Comparison of ENCODE assay signal across 8 cellular contexts in the genomic region with DNA sequence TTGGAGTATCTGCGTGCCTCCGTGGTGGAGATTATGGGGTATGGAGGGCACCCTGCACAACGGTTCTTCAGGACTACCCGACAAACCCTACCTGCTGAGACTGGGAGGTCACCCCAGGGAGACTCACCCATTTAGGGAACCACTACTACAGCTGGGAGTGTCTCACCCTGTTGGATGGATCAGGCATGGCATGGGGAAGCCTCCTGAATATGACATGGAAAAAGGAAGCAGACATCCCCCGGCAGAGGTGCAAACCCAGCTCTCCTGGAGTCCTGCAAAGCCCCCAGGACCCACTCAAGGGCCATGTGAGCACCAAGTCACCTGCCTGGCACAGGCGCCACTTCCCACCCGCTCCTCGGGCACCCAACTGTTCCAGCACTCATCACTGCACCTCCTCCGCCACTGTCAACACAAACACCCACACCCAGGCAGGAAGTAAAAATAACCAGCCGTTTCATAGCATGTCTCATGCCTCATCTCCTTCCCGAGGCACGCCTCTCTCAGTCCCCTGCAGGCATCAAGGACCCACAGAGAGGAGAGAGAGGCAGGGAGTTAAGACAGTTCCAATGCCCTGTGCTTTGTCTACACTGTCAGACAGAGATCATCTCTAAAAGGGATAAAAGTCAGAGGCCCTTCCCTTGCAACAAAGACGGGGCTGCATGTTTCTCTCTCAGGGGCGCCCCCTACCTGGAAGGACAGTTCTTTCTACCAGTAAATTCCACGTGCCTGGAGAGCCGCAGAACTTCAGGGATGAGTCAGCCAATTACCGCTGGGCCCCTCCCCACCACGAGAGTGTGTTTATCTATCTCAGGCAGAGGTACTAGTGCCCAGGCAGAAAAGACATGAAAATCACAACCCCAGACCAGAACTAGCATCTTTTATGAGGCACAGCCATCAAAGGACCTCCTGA.
DNase-seq lines count a peak whose midpoint lies in the region; ATAC-seq and TF ChIP-seq lines count a peak whose summit lies in the region.

No MANE protein-coding gene starts in this region.

- H4K8ac ChIP-seq in mesendoderm (ENCODE audit: low read depth, low read length) = no peak overlapping the region

- H3K4me1 ChIP-seq in cardiac muscle cell (ENCODE audit: low read depth) (no peaks in the 10 kb centered on the region), mesendoderm (ENCODE audit: control insufficient read depth, low read depth, low read length) (peaks cover 13% of the 10 kb centered on the region), suprapubic skin (peaks cover 37% of the 10 kb centered on the region)

- WGBS in mesendoderm (ENCODE audit: extremely low coverage, insufficient coverage, low lambda C conversion rate) = no CpG with 5 or more reads among the region's 18 CpGs
- WGBS in suprapubic skin = 38% methylated on average over 17 of the region's 18 CpGs

- no peak overlapping the region for H3K4ac ChIP-seq in mesendoderm (ENCODE audit: low read depth, low read length)

- ATAC-seq in Right ventricle myocardium superior (ENCODE audit: poor library complexity) (no peak), HG03460 (IDR thresholded peaks at IDR 0.05; ENCODE audit: unreplicated experiment) (peak; percentile 44)

- H3K4me3 ChIP-seq in cardiac muscle cell = no peak overlapping the region
- no peak overlapping the region for H3K4me3 ChIP-seq in SU-DHL-6 (ENCODE audit: insufficient read depth, low read length, poor library complexity, severe bottlenecking)
- no peak overlapping the region for H3K4me3 ChIP-seq in mesendoderm (ENCODE audit: low read length)
- H3K4me3 ChIP-seq in suprapubic skin = no peak overlapping the region
- H3K4me3 ChIP-seq in coronary artery = no peak overlapping the region

- H3F3A ChIP-seq in SU-DHL-6 (ENCODE audit: insufficient read depth) = peaks cover 12% of the 10 kb centered on the region

- no peak overlapping the region for H2BK120ac ChIP-seq in mesendoderm (ENCODE audit: low read depth, low read length)

- peak in 1 of 2 donors; percentile 44 for DNase-seq in cardiac muscle cell (ENCODE audit: low read depth in 1 of 2, low spot score in 1 of 2)
- no peak for DNase-seq in Right ventricle myocardium superior
- DNase-seq in activated naive CD4-positive, alpha-beta T cell treated with anti-CD3 and anti-CD28 coated beads, Interleukin-2, amount 50 U/mL, for 16 hours = peak; percentile 86
- peak; percentile 94 for DNase-seq in mesendoderm
- DNase-seq in suprapubic skin (ENCODE audit: low spot score in 2 of 2) = no peak
- DNase-seq in coronary artery (ENCODE audit: low spot score) = no peak

- peak; percentile 33 for TF ChIP-seq CTCF in cardiac muscle cell (IDR thresholded peaks at IDR 0.05; ENCODE audit: low read depth, low read length)
- peak; percentile 83 for TF ChIP-seq CTCF in SU-DHL-6 (IDR thresholded peaks at IDR 0.05; ENCODE audit: insufficient read depth, low read length, poor library complexity, severe bottlenecking)
- TF ChIP-seq CTCF in suprapubic skin (IDR thresholded peaks at IDR 0.05) = peak in 1 of 2 donors; percentile 10
- no peak for TF ChIP-seq CTCF in coronary artery (IDR thresholded peaks at IDR 0.05)

- H3K27ac ChIP-seq in cardiac muscle cell (no peak overlapping the region), SU-DHL-6 (ENCODE audit: low read depth, low read length) (peak overlapping the region; percentile 65), mesendoderm (ENCODE audit: low read depth, low read length) (no peak overlapping the region), suprapubic skin (peak overlapping the region; percentile 48), coronary artery (no peak overlapping the region)

- H3K4me2 ChIP-seq in SU-DHL-6 (ENCODE audit: low read depth, low read length, poor library complexity, severe bottlenecking) = peak overlapping the region; percentile 52
- no peak overlapping the region for H3K4me2 ChIP-seq in mesendoderm (ENCODE audit: low read length)

- H3K27me3 ChIP-seq in cardiac muscle cell (no peaks in the 10 kb centered on the region), SU-DHL-6 (ENCODE audit: low read length) (no peaks in the 10 kb centered on the region), mesendoderm (ENCODE audit: insufficient read depth, low read length, poor library complexity) (no peaks in the 10 kb centered on the region), suprapubic skin (no peaks in the 10 kb centered on the region)

- H3K79me1 ChIP-seq in mesendoderm (ENCODE audit: low read length) = peaks cover 16% of the 10 kb centered on the region

- H2AK5ac ChIP-seq in mesendoderm (ENCODE audit: low read length) = peak overlapping the region; percentile 41

- no peaks in the 10 kb centered on the region for H3K36me3 ChIP-seq in cardiac muscle cell
- H3K36me3 ChIP-seq in SU-DHL-6 (ENCODE audit: low read length) = no peaks in the 10 kb centered on the region
- no peaks in the 10 kb centered on the region for H3K36me3 ChIP-seq in mesendoderm (ENCODE audit: control insufficient read depth, insufficient read depth, low read length)
- no peaks in the 10 kb centered on the region for H3K36me3 ChIP-seq in suprapubic skin

- H3K9me3 ChIP-seq in cardiac muscle cell (ENCODE audit: low read depth) = no peaks in the 10 kb centered on the region
- H3K9me3 ChIP-seq in SU-DHL-6 (ENCODE audit: insufficient read depth, low read length) = no peaks in the 10 kb centered on the region
- H3K9me3 ChIP-seq in suprapubic skin = no peaks in the 10 kb centered on the region

- H4K20me1 ChIP-seq in SU-DHL-6 (ENCODE audit: low read depth, low read length) = no peaks in the 10 kb centered on the region

- peak overlapping the region; percentile 29 for H3K56ac ChIP-seq in mesendoderm (ENCODE audit: low read length)

- TF ChIP-seq EP300 in suprapubic skin (IDR thresholded peaks at IDR 0.05) = no peak

- no peak overlapping the region for H3K18ac ChIP-seq in mesendoderm (ENCODE audit: low read length)

- H4K5ac ChIP-seq in mesendoderm (ENCODE audit: low read length) = no peak overlapping the region

- peak overlapping the region; percentile 18; the same call in 1 of the 2 replicates for H3K9ac ChIP-seq in SU-DHL-6 (ENCODE audit: low read length)
- no peak overlapping the region for H3K9ac ChIP-seq in mesendoderm (ENCODE audit: low read length)

- H3K23ac ChIP-seq in mesendoderm (ENCODE audit: low read length) = no peak overlapping the region

- no peak for TF ChIP-seq POLR2A in suprapubic skin (IDR thresholded peaks at IDR 0.05)

- peak overlapping the region; percentile 69 for H2AFZ ChIP-seq in SU-DHL-6 (ENCODE audit: low read depth, low read length, severe bottlenecking)

- intact Hi-C loops in Right ventricle myocardium superior (cut with DNase I) = no loop called here

- no peak overlapping the region for H2BK5ac ChIP-seq in mesendoderm (ENCODE audit: low read length)

- H3K79me2 ChIP-seq in SU-DHL-6 (ENCODE audit: insufficient read depth, low read length) = peaks cover 68% of the 10 kb centered on the region
- peaks cover 10% of the 10 kb centered on the region for H3K79me2 ChIP-seq in mesendoderm (ENCODE audit: control insufficient read depth, insufficient read depth, low read length)

- no peaks in the 10 kb centered on the region for H3K9me2 ChIP-seq in SU-DHL-6 (replicated peaks; ENCODE audit: insufficient read depth, low read length)

- no peak overlapping the region for H2BK15ac ChIP-seq in mesendoderm (replicated peaks; ENCODE audit: low read depth)

Comparison
In these comparisons a context has a peak if more than half of its experiments do, and no peak if none do; other contexts are left out.
1. DNase-seq: peak in activated naive CD4-positive, alpha-beta T cell treated with anti-CD3 and anti-CD28 coated beads, Interleukin-2, amount 50 U/mL, for 16 hours (single experiment) and mesendoderm (single experiment); none in Right ventricle myocardium superior (single experiment), suprapubic skin (0 of 2) and coronary artery (single experiment).
2. H3K27ac ChIP-seq: peak in SU-DHL-6 (single experiment) and suprapubic skin (single experiment); none in cardiac muscle cell (single experiment), mesendoderm (single experiment) and coronary artery (0 of 2).